In genomic region chr18:75128911-75129716, GRCh38 we compare ENCODE assay signal across 21 cellular contexts.
DNase-seq lines count a peak whose midpoint lies in the region; ATAC-seq and TF ChIP-seq lines count a peak whose summit lies in the region.
"Had no signal": no experiment of that assay in that cellular context is flagged by ENCODE, and none has a peak within 500 bp of the region (broad histone marks: within the 10 kb centered on the region; RNA-seq: fewer than 3 reads in every experiment).

No MANE protein-coding gene starts in this region.

- H3K36me3 Mint-ChIP-seq in T-cell: no peaks in the 10 kb centered on the region
- H3K36me3 Mint-ChIP-seq: CD4-positive, CD25-positive, alpha-beta regulatory T cell; IgD-negative memory B cell had no signal

- no peaks in the 10 kb centered on the region for H3K9me3 Mint-ChIP-seq in T-cell

- CTCF ChIA-PET in HEK293 (lab: Yijun Ruan, JAX): no interaction called here
- CTCF ChIA-PET in T-cell (lab: Charles Lee): no interaction called here

- WGBS in spleen, 5 donors: 85 to 91% (median 91%) methylated on average over 15 to 17 of the region's 17 CpGs

- POLR2A ChIA-PET in HEK293 (lab: Yijun Ruan, JAX): interaction anchor here (0.6 kb wide), 1 partner anchor 54 kb away, joined by 4 read pairs; no protein-coding TSS in a partner anchor
- POLR2A ChIA-PET in T-cell (lab: Charles Lee): interaction anchor here in 1 of 2 donors (0.6 kb wide), 1 partner anchor 36 kb away, joined by 3 read pairs; no protein-coding TSS in a partner anchor

- H3K4me1 ChIP-seq in HEK293 (ENCODE audit: control insufficient read depth, insufficient read depth, low read length) (no peaks in the 10 kb centered on the region), colonic mucosa (peaks cover 9% of the 10 kb centered on the region), spleen (no peaks in the 10 kb centered on the region)
- H3K4me1 ChIP-seq: HAP-1 had no signal

- TF ChIP-seq POLR2A in spleen (IDR thresholded peaks at IDR 0.05) (no peak), GM18505 (IDR thresholded peaks at IDR 0.05; ENCODE audit: borderline replicate concordance, extremely low read depth, insufficient read depth, insufficient read length) (no peak)

- no peak overlapping the region for H3K27ac Mint-ChIP-seq in T-cell
- H3K27ac Mint-ChIP-seq: IgD-negative memory B cell had no signal

- intact Hi-C loops in colonic mucosa (cut with DNase I) (no loop called here), spleen (cut with DNase I; ENCODE audit: low total_unique reads) (no loop called here)

- TF ChIP-seq CTCF in HEK293 (tag by site-specific recombination; IDR thresholded peaks at IDR 0.05) (no peak), colonic mucosa (IDR thresholded peaks at IDR 0.05) (no peak), spleen (IDR thresholded peaks at IDR 0.05 in 8 of 11, conservative IDR thresholded peaks at IDR 0.05 in 3 of 11) (no peak)

- H3K4me3 Mint-ChIP-seq in T-cell: no peak overlapping the region
- H3K4me3 Mint-ChIP-seq: CD4-positive, CD25-positive, alpha-beta regulatory T cell; IgD-negative memory B cell had no signal

- no peak overlapping the region for H3K9ac ChIP-seq in colonic mucosa (ENCODE audit: low read depth in 2 of 2, low read length in 2 of 2)
- H3K9ac ChIP-seq: GM23248 had no signal

- H3K9me3 ChIP-seq in HEK293 (ENCODE audit: control insufficient read depth, insufficient read depth, low read depth, low read length) (no peaks in the 10 kb centered on the region), colonic mucosa (no peaks in the 10 kb centered on the region), spleen (no peaks in the 10 kb centered on the region)
- H3K9me3 ChIP-seq: HAP-1, SJSA1 had no signal

- H3K27ac ChIP-seq in HEK293 (ENCODE audit: extremely low read depth, low read depth, low read length) (no peak overlapping the region), colonic mucosa (no peak overlapping the region), spleen (no peak overlapping the region)
- H3K27ac ChIP-seq: GM23248, SJSA1 had no signal

- ATAC-seq in left lobe of liver (no peak), GM19328 (IDR thresholded peaks at IDR 0.05; ENCODE audit: unreplicated experiment) (no peak), T-cell (replicated peaks in 1 of 4) (no peak), GM18505 (IDR thresholded peaks at IDR 0.05; ENCODE audit: unreplicated experiment) (no peak)
- ATAC-seq: GM12878 had no signal

- H3K27me3 Mint-ChIP-seq in T-cell: peaks cover 0 to 5% of the 10 kb centered on the region in 2 donors
- H3K27me3 Mint-ChIP-seq: CD4-positive, CD25-positive, alpha-beta regulatory T cell had no signal

- DNase-seq in colonic mucosa (peak; percentile 12), left lobe of liver (ENCODE audit: low spot score) (peak; percentile 28), spleen (peak; percentile 51), NCI-H146 treated with DMSO at 0.1 percent for 48 hours (lab: John Stamatoyannopoulos, UW; ENCODE audit: unreplicated experiment) (no peak), T-cell (no peak)
- DNase-seq: CD4-positive, CD25-positive, alpha-beta regulatory T cell; DMS 273 treated with DMSO at 0.1 percent for 48 hours; DND-41; GM23248; NCI-H1105; NCI-H146; NCI-H2029 treated with DMSO at 0.1 percent for 48 hours; NCI-H226; NCI-H524 treated with DMSO at 0.1 percent for 48 hours had no signal

- H3K36me3 ChIP-seq in HEK293 (ENCODE audit: control insufficient read depth in 2 of 2, insufficient read depth in 1 of 2, low read length in 2 of 2) (no peaks in the 10 kb centered on the region), colonic mucosa (no peaks in the 10 kb centered on the region), spleen (no peaks in the 10 kb centered on the region)
- H3K36me3 ChIP-seq: HAP-1, SJSA1 had no signal

- H3K27me3 ChIP-seq in colonic mucosa (no peaks in the 10 kb centered on the region), spleen (replicated peaks in 1 of 7) (peaks cover 0 to 9% (median 0%) of the 10 kb centered on the region in 7 donors)
- H3K27me3 ChIP-seq: SJSA1 had no signal

- peaks cover 0 to 14% (median 11%) of the 10 kb centered on the region in 3 donors for H3K4me1 Mint-ChIP-seq in T-cell

- H3K4me3 ChIP-seq in HEK293 (ENCODE audit: low read depth, low read length) (no peak overlapping the region), colonic mucosa (no peak overlapping the region), spleen (no peak overlapping the region)
- H3K4me3 ChIP-seq: GM12878, GM23248, HAP-1, SJSA1 had no signal

TF ChIP-seq in HEK293, 187 proteins besides CTCF, POLR2A, EP300 and RAD21:
- no peak for TF ChIP-seq ZNF629 (tag by site-specific recombination; IDR thresholded peaks at IDR 0.05)
- TF ChIP-seq EGR2 (tag by site-specific recombination; IDR thresholded peaks at IDR 0.05; ENCODE audit: low read depth): peak; percentile 48; the same call in 1 of the 2 replicates
- no peak for TF ChIP-seq SALL2 (tag by site-specific recombination; IDR thresholded peaks at IDR 0.05; ENCODE audit: borderline replicate concordance)
- peak; percentile 59 for TF ChIP-seq ZFHX2 (tag by site-specific recombination; conservative IDR thresholded peaks at IDR 0.05)
- TF ChIP-seq GLI4 (tag by site-specific recombination; IDR thresholded peaks at IDR 0.05): no peak
TF ChIP-seq in HEK293: peak in this region for 2.

Comparison
In these comparisons a context has a peak if more than half of its experiments do, and no peak if none do; other contexts are left out.
1. DNase-seq: peak in colonic mucosa (single experiment), left lobe of liver (single experiment) and spleen (single experiment); none in NCI-H146 treated with DMSO at 0.1 percent for 48 hours (single experiment) and T-cell (0 of 34).